9 cellular contexts compared by ENCODE assay signal in the genomic region with DNA sequence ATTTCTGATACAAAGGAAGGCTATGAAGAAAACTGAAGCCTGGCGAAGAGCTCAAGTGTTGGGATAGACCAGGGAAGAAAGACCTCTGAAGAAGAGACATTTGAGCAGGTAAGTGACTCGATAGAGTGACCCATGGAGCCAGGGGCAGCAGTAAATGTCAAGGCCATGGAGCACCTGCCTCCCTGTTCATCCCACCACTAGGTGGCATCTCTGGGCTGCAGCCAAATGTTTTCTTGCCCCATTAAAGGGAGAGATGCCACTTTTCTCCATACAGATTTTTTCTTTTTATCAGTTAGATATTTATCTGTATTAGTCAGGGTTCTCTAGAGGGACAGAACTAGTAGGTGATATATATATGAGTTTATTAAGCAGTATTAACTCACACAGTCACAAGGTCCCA. TPM values are rescaled to one million over a fixed set of nuclear protein-coding genes. Genes with fewer than 3 reads are reported as not detected.
DNase-seq lines count a peak whose midpoint lies in the region; ATAC-seq and TF ChIP-seq lines count a peak whose summit lies in the region.
"Had no signal": no experiment of that assay in that cellular context is flagged by ENCODE, and none has a peak within 500 bp of the region (broad histone marks: within the 10 kb centered on the region; RNA-seq: fewer than 3 reads in every experiment).

No MANE protein-coding gene starts in this region.

- no peak overlapping the region for H2BK120ac ChIP-seq in IMR-90 (ENCODE audit: low read depth, low read length)

- WGBS in IMR-90 (ENCODE audit: extremely low coverage in 2 of 2, insufficient read length in 1 of 2), 2 experiments, result no CpG with 5 or more reads among the region's 2 CpGs

- no peaks in the 10 kb centered on the region for H3K79me1 ChIP-seq in IMR-90 (ENCODE audit: low read depth in 1 of 2, low read length in 2 of 2)

- ATAC-seq in IMR-90 (ENCODE audit: low read depth) (no peak), Panc1 (peak; percentile 49; the same call in 1 of the 2 replicates), HG03469 (IDR thresholded peaks at IDR 0.05; ENCODE audit: unreplicated experiment) (no peak), HG03439 (IDR thresholded peaks at IDR 0.05; ENCODE audit: unreplicated experiment) (no peak)

- no peaks in the 10 kb centered on the region for H3K9me1 ChIP-seq in IMR-90 (ENCODE audit: insufficient read depth, low read length)

- H3K27ac Mint-ChIP-seq in activated T-helper 1 cell treated with anti-CD3 and anti-CD28 coated beads, Interleukin-12 subunit alpha, Interleukin-12 subunit beta, Interleukin-2, Interleukin-4 antibody, amounts not matched to agents 30 ng/mL and 10 ng/mL and 1 ng/mL, durations not matched to agents 14 hours and 24 hours and 36 hours, result no peak overlapping the region
- H3K27ac Mint-ChIP-seq: T-helper 1 cell treated with Interleukin-12 subunit alpha and Interleukin-12 subunit beta and Interleukin-4 antibody, amounts not matched to agents 30 μg/mL and 1 μg/mL, for 36 hours had no signal

- no peaks in the 10 kb centered on the region for H3K27me3 ChIP-seq in IMR-90 (ENCODE audit: control insufficient read depth, insufficient read depth, low read length)
- H3K27me3 ChIP-seq in Panc1 (ENCODE audit: control insufficient read depth, insufficient read depth, low read length), result no peaks in the 10 kb centered on the region
- H3K27me3 ChIP-seq in cardiac muscle cell, result no peaks in the 10 kb centered on the region

- no peak overlapping the region for H2AK9ac ChIP-seq in IMR-90 (replicated peaks; ENCODE audit: low read depth, low read length, poor library complexity)

- no peak overlapping the region for H4K8ac ChIP-seq in IMR-90 (ENCODE audit: low read depth in 2 of 2, low read length in 2 of 2)

- no peak overlapping the region for H3K4me3 Mint-ChIP-seq in activated T-helper 1 cell treated with anti-CD3 and anti-CD28 coated beads, Interleukin-12 subunit alpha, Interleukin-12 subunit beta, Interleukin-2, Interleukin-4 antibody, amounts not matched to agents 30 ng/mL and 10 ng/mL and 1 ng/mL, durations not matched to agents 14 hours and 24 hours and 36 hours
- H3K4me3 Mint-ChIP-seq: T-helper 1 cell treated with Interleukin-12 subunit alpha and Interleukin-12 subunit beta and Interleukin-4 antibody, amounts not matched to agents 30 μg/mL and 1 μg/mL, for 36 hours had no signal

- H3K56ac ChIP-seq in IMR-90 (ENCODE audit: extremely low read depth, insufficient read depth, low read length), result no peak overlapping the region

- no peak overlapping the region for H3K9ac ChIP-seq in IMR-90 (ENCODE audit: low read depth, low read length)

- CTCF ChIA-PET in IMR-90 (lab: Yijun Ruan, JAX) (no interaction called here), Panc1 (lab: Charles Lee) (interaction anchor here (0.6 kb wide), 1 partner anchor 85 kb away, joined by 3 read pairs; no protein-coding TSS in a partner anchor)

- H3K9me3 ChIP-seq in IMR-90 (ENCODE audit: control insufficient read depth, insufficient read depth, low read length) (no peaks in the 10 kb centered on the region), Panc1 (ENCODE audit: control insufficient read depth, insufficient read depth, low read depth, low read length) (no peaks in the 10 kb centered on the region), cardiac muscle cell (ENCODE audit: low read depth) (no peaks in the 10 kb centered on the region)

- H3K4me1 ChIP-seq in IMR-90 (ENCODE audit: control insufficient read depth, insufficient read depth, low read length) (no peaks in the 10 kb centered on the region), Panc1 (ENCODE audit: control insufficient read depth, insufficient read depth, low read length) (peaks cover 3% of the 10 kb centered on the region; the same call in 1 of the 2 replicates), cardiac muscle cell (ENCODE audit: low read depth) (no peaks in the 10 kb centered on the region)

- no peak overlapping the region for H2BK15ac ChIP-seq in IMR-90 (ENCODE audit: low read depth, low read length)

- no peak overlapping the region for H3K23ac ChIP-seq in IMR-90 (ENCODE audit: low read depth, low read length)

- H3K27ac ChIP-seq in IMR-90 (ENCODE audit: insufficient read depth, low read length), result no peak overlapping the region
- no peak overlapping the region for H3K27ac ChIP-seq in Panc1 (ENCODE audit: low read length)
- no peak overlapping the region for H3K27ac ChIP-seq in cardiac muscle cell

- H2BK5ac ChIP-seq in IMR-90 (ENCODE audit: low read depth, low read length, poor library complexity, severe bottlenecking), result no peak overlapping the region

- in situ Hi-C loops in IMR-90 (cut with MboI; ENCODE audit: low sequenced_read_pairs), result loop anchor here (10.0 kb wide), 1 partner anchor 193 kb away; no protein-coding TSS in a partner anchor
- in situ Hi-C loops in Panc1 (cut with HindIII; ENCODE audit: low pct_unique_long_range_greater_than_20kb, low sequenced_read_pairs), result no loop called here

- no peak overlapping the region for H4K91ac ChIP-seq in IMR-90 (ENCODE audit: insufficient read depth, low read depth, low read length)

- no peak for TF ChIP-seq POLR2A in IMR-90 (IDR thresholded peaks at IDR 0.05; ENCODE audit: low read depth, low read length)

- H3K14ac ChIP-seq in IMR-90 (replicated peaks; ENCODE audit: low read depth, low read length), result no peak overlapping the region

- H3K4ac ChIP-seq in IMR-90 (ENCODE audit: low read depth, low read length), result no peak overlapping the region

- DNase-seq in DMS53 treated with DMSO at 0.1 percent for 48 hours (lab: John Stamatoyannopoulos, UW; ENCODE audit: unreplicated experiment) (peak; percentile 50), IMR-90 (peak; percentile 18), Panc1 (ENCODE audit: low read depth, low spot score) (peak; percentile 28), cardiac muscle cell (ENCODE audit: low read depth in 1 of 2, low spot score in 1 of 2) (peak; percentile 40 to 53)
- peak; percentile 30 for DNase-seq in activated T-helper 1 cell treated with anti-CD3 and anti-CD28 coated beads, Interleukin-12 subunit alpha, Interleukin-12 subunit beta, Interleukin-2, Interleukin-4 antibody, amounts not matched to agents 30 ng/mL and 10 ng/mL and 1 ng/mL, durations not matched to agents 14 hours and 24 hours and 36 hours (ENCODE audit: low spot score)
- DNase-seq in stimulated activated CD4-positive, alpha-beta T cell treated with anti-CD3 and anti-CD28 coated beads, Interleukin-15, amount 100 ng/mL, for 24 hours, result peak; percentile 56

- TF ChIP-seq CTCF in IMR-90 (conservative IDR thresholded peaks at IDR 0.05; ENCODE audit: low read depth, low read length) (peak; percentile 45), Panc1 (IDR thresholded peaks at IDR 0.05) (peak; percentile 84), cardiac muscle cell (IDR thresholded peaks at IDR 0.05; ENCODE audit: low read depth, low read length) (peak; percentile 52)

- H3K18ac ChIP-seq in IMR-90 (ENCODE audit: low read depth, low read length), result no peak overlapping the region

- intact Hi-C loops in IMR-90 (cut with micrococcal nuclease), result loop anchor here (1.0 kb wide), 1 partner anchor 195 kb away; no protein-coding TSS in a partner anchor
- intact Hi-C loops in Panc1 (cut with micrococcal nuclease; ENCODE audit: unreplicated experiment), result loop anchor here (2.0 kb wide), 1 partner anchor 193 kb away; no protein-coding TSS in a partner anchor
- intact Hi-C loops in activated T-helper 1 cell treated with anti-CD3 and anti-CD28 coated beads, Interleukin-12 subunit alpha, Interleukin-12 subunit beta, Interleukin-2, Interleukin-4 antibody, amounts not matched to agents 30 ng/mL and 10 ng/mL and 1 ng/mL, durations not matched to agents 14 hours and 24 hours and 36 hours (cut with micrococcal nuclease), result loop anchor here (1.0 to 10.0 kb wide), 3 partner anchors 195 to 693 kb away; partner anchors contain the start of genes EBP and UBA1

- H4K20me1 ChIP-seq in IMR-90 (ENCODE audit: insufficient read depth, low read length), result no peaks in the 10 kb centered on the region

- dilution Hi-C loops in IMR-90 (cut with HindIII; ENCODE audit: low sequenced_read_pairs, unreplicated experiment), result no loop called here

- H3K4me3 ChIP-seq in IMR-90 (ENCODE audit: insufficient read depth, low read depth, low read length) (no peak overlapping the region), Panc1 (ENCODE audit: low read depth in 2 of 2, low read length in 2 of 2) (no peak overlapping the region), cardiac muscle cell (no peak overlapping the region)

- H3K4me2 ChIP-seq in IMR-90 (ENCODE audit: low read depth, low read length), result no peak overlapping the region

- no TSS peak for BruUV-seq in IMR-90 (replicated peaks; lab: Mats Ljungman, UMichigan)
- BruUV-seq in Panc1 (replicated peaks; lab: Mats Ljungman, UMichigan), result no TSS peak

- H3K27me3 Mint-ChIP-seq in activated T-helper 1 cell treated with anti-CD3 and anti-CD28 coated beads, Interleukin-12 subunit alpha, Interleukin-12 subunit beta, Interleukin-2, Interleukin-4 antibody, amounts not matched to agents 30 ng/mL and 10 ng/mL and 1 ng/mL, durations not matched to agents 14 hours and 24 hours and 36 hours (ENCODE audit: insufficient read depth), result no peaks in the 10 kb centered on the region

- H2AFZ ChIP-seq in IMR-90 (replicated peaks; ENCODE audit: low read length, poor library complexity), result no peak overlapping the region

- no peaks in the 10 kb centered on the region for H3K9me3 Mint-ChIP-seq in activated T-helper 1 cell treated with anti-CD3 and anti-CD28 coated beads, Interleukin-12 subunit alpha, Interleukin-12 subunit beta, Interleukin-2, Interleukin-4 antibody, amounts not matched to agents 30 ng/mL and 10 ng/mL and 1 ng/mL, durations not matched to agents 14 hours and 24 hours and 36 hours
- H3K9me3 Mint-ChIP-seq: T-helper 1 cell treated with Interleukin-12 subunit alpha and Interleukin-12 subunit beta and Interleukin-4 antibody, amounts not matched to agents 30 μg/mL and 1 μg/mL, for 36 hours had no signal

- no peaks in the 10 kb centered on the region for H3K36me3 ChIP-seq in IMR-90 (ENCODE audit: control insufficient read depth, insufficient read depth, low read length)
- H3K36me3 ChIP-seq in Panc1 (ENCODE audit: control insufficient read depth, insufficient read depth, low read length), result no peaks in the 10 kb centered on the region
- H3K36me3 ChIP-seq in cardiac muscle cell, result no peaks in the 10 kb centered on the region

- no peak overlapping the region for H2AK5ac ChIP-seq in IMR-90 (ENCODE audit: low read depth, low read length)

- no peak overlapping the region for H4K5ac ChIP-seq in IMR-90 (ENCODE audit: low read depth, low read length)

- no peaks in the 10 kb centered on the region for H3K4me1 Mint-ChIP-seq in activated T-helper 1 cell treated with anti-CD3 and anti-CD28 coated beads, Interleukin-12 subunit alpha, Interleukin-12 subunit beta, Interleukin-2, Interleukin-4 antibody, amounts not matched to agents 30 ng/mL and 10 ng/mL and 1 ng/mL, durations not matched to agents 14 hours and 24 hours and 36 hours (ENCODE audit: low read depth)

- peaks cover 4% of the 10 kb centered on the region for H3K36me3 Mint-ChIP-seq in activated T-helper 1 cell treated with anti-CD3 and anti-CD28 coated beads, Interleukin-12 subunit alpha, Interleukin-12 subunit beta, Interleukin-2, Interleukin-4 antibody, amounts not matched to agents 30 ng/mL and 10 ng/mL and 1 ng/mL, durations not matched to agents 14 hours and 24 hours and 36 hours (ENCODE audit: low read depth)

- POLR2A ChIA-PET in IMR-90 (lab: Charles Lee; ENCODE audit: unreplicated experiment) (no interaction called here), Panc1 (lab: Charles Lee) (interaction anchor here (0.6 kb wide), 1 partner anchor 265 kb away, joined by 3 read pairs; no protein-coding TSS in a partner anchor)

- TF ChIP-seq RAD21 in IMR-90 (IDR thresholded peaks at IDR 0.05; ENCODE audit: low read length), result peak; percentile 47

- H2BK20ac ChIP-seq in IMR-90 (ENCODE audit: low read depth, low read length), result no peak overlapping the region

RNA-seq across cellular contexts. Expression of gene ZNF81, which starts 4.9 kb away (rescaled TPM):
- total RNA-seq in IMR-90 (2012; rRNA removed) (4.5 and 5.6 TPM in 2 replicates), Panc1 (2021; ENCODE audit: unreplicated experiment) (10.7 TPM), cardiac muscle cell (4.3 and 12.7 TPM in 2 replicates)
- polyA plus RNA-seq in IMR-90 (2012; rRNA removed) (2.1 TPM in 2 replicates), cardiac muscle cell (6.9 and 7.3 TPM in 2 replicates)
- 0.58 and 2.9 TPM in 2 replicates for polyA plus RNA-seq in IMR-90 (2012; cell fraction: cytosol; rRNA removed)
- polyA plus RNA-seq in IMR-90 (2012; cell fraction: nucleus; rRNA removed; ENCODE audit: low replicate concordance), result 1.6 and 4.3 TPM in 2 replicates
- polyA plus RNA-seq in Panc1 (2012; ENCODE audit: insufficient read length), result 3.3 TPM
- 5.9 and 9.2 TPM in 2 replicates for total RNA-seq in activated T-helper 1 cell treated with anti-CD3 and anti-CD28 coated beads, Interleukin-12 subunit alpha, Interleukin-12 subunit beta, Interleukin-2, Interleukin-4 antibody, amounts not matched to agents 30 ng/mL and 10 ng/mL and 1 ng/mL, durations not matched to agents 14 hours and 24 hours and 36 hours
